9 cellular contexts compared by ENCODE assay signal in the genomic region with DNA sequence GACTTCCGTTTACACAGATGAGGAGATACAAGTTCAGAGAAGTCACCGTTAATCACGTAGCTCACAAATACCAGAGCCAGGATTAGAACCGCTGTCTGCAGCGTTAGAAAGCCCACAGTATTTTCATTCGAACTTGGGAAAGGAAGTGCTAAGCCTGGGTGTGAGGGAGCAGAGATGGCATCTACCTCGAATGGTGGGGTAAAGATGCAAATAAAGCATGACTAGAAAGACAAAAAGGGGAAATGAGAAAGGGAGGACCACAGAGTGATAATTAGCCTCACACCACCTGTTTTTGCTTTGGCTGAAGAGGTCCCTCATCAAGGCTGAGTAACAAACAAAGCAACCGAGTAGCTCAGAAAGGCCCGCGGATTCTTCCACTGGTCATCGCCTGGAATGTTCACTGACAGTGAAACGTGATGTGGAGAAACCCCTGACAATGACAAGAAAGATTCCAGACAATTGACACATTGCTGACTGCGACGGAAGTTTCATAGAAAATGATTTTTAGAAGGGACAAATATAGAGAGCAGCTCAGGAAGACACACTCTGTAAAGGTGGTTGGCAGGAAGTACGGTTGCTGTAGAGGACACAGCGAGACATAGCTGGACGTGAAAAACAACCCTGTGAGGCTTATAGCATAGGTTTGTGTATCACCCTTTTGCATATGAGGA. TPM values are rescaled to one million over a fixed set of nuclear protein-coding genes. Genes with fewer than 3 reads are reported as not detected.
DNase-seq lines count a peak whose midpoint lies in the region; ATAC-seq, FAIRE-seq and TF ChIP-seq lines count a peak whose summit lies in the region.
"Had no signal": no experiment of that assay in that cellular context is flagged by ENCODE, and none has a peak within 500 bp of the region (broad histone marks: within the 10 kb centered on the region; RNA-seq: fewer than 3 reads in every experiment).

No MANE protein-coding gene starts in this region.

- intact Hi-C loops in Right ventricle myocardium superior (cut with DNase I) = no loop called here

- DNase-seq in astrocyte (ENCODE audit: low read depth) = no peak
- DNase-seq in DMS153 (lab: John Stamatoyannopoulos, UW) = no peak
- DNase-seq in Right ventricle myocardium superior = no peak
- DNase-seq in NCI-H2171 treated with DMSO at 0.1 percent for 48 hours (lab: John Stamatoyannopoulos, UW) = no peak
- no peak for DNase-seq in effector CD8-positive, alpha-beta T cell (lab: John Stamatoyannopoulos, UW)
- DNase-seq: DMS 273 treated with DMSO at 0.1 percent for 48 hours had no signal

- peak overlapping the region; percentile 3 for H3K4me2 ChIP-seq in astrocyte (ENCODE audit: low read length)

- TF ChIP-seq CTCF in astrocyte (IDR thresholded peaks at IDR 0.05; ENCODE audit: insufficient read depth, low read depth, low read length) = no peak

- peaks cover 5% of the 10 kb centered on the region for H3K27me3 Mint-ChIP-seq in astrocyte (ENCODE audit: low read depth, unreplicated experiment)

- H3K36me3 ChIP-seq in astrocyte (ENCODE audit: insufficient read depth, low read length) = no peaks in the 10 kb centered on the region

- H2AFZ ChIP-seq in astrocyte (ENCODE audit: low read depth, low read length) = peak overlapping the region; percentile 3

- FAIRE-seq in astrocyte (lab: Jason Lieb, UNC) = no peak

- no peaks in the 10 kb centered on the region for H3K9me3 ChIP-seq in astrocyte (ENCODE audit: insufficient read depth, low read depth, low read length)

- no peak overlapping the region for H3K4me3 Mint-ChIP-seq in astrocyte (ENCODE audit: unreplicated experiment)

- no peaks in the 10 kb centered on the region for H3K9me3 Mint-ChIP-seq in astrocyte (ENCODE audit: unreplicated experiment)

- H4K20me1 ChIP-seq in astrocyte (ENCODE audit: insufficient read depth, low read length) = no peaks in the 10 kb centered on the region

- peaks cover 29% of the 10 kb centered on the region for H3K4me1 ChIP-seq in astrocyte (ENCODE audit: insufficient read depth, low read length)

- H3K36me3 Mint-ChIP-seq in astrocyte (ENCODE audit: low read depth, unreplicated experiment) = no peaks in the 10 kb centered on the region

- no peaks in the 10 kb centered on the region for H3K27me3 ChIP-seq in astrocyte (ENCODE audit: insufficient read depth, low read length)

- no peak overlapping the region for H3K4me3 ChIP-seq in astrocyte (ENCODE audit: insufficient read depth, low read depth, low read length)

- ATAC-seq in GM18498 (IDR thresholded peaks at IDR 0.05; ENCODE audit: unreplicated experiment) = peak; percentile 88
- peak; percentile 82 for ATAC-seq in GM21423 (IDR thresholded peaks at IDR 0.05; ENCODE audit: unreplicated experiment)
- ATAC-seq in HG03378 (IDR thresholded peaks at IDR 0.05; ENCODE audit: unreplicated experiment) = peak; percentile 93
- no peak for ATAC-seq in Right ventricle myocardium superior (ENCODE audit: poor library complexity)

- H3K9ac ChIP-seq in astrocyte (ENCODE audit: low read length) = no peak overlapping the region

- H3K27ac ChIP-seq in astrocyte (ENCODE audit: low read depth, low read length) = no peak overlapping the region

- no peaks in the 10 kb centered on the region for H3K79me2 ChIP-seq in astrocyte (ENCODE audit: insufficient read depth, low read length)

- peaks cover 26% of the 10 kb centered on the region for H3K4me1 Mint-ChIP-seq in astrocyte (ENCODE audit: low read depth, unreplicated experiment)

- H3K27ac Mint-ChIP-seq in astrocyte (ENCODE audit: unreplicated experiment) = peak overlapping the region; percentile 28

RNA-seq across cellular contexts. Expression of gene BHLHE41, which starts 31.5 kb away (rescaled TPM):
- total RNA-seq in astrocyte (2.9 and 4.3 TPM in 2 replicates), Right ventricle myocardium superior (39.1 TPM)

RNA-seq across cellular contexts. Expression of gene SSPN, which starts 39.0 kb away (rescaled TPM):
- 6.3 and 11.2 TPM in 2 replicates for total RNA-seq in astrocyte
- total RNA-seq in Right ventricle myocardium superior = 51.5 TPM
